39 cellular contexts compared by ENCODE assay signal in genomic region chr1:15280416-15280815, GRCh38. TPM values are rescaled to one million over a fixed set of nuclear protein-coding genes. Genes with fewer than 3 reads are reported as not detected.
"Had no signal": no experiment of that assay in that cellular context is flagged by ENCODE, and none has a peak within 500 bp of the region (broad histone marks: within the 10 kb centered on the region; RNA-seq: fewer than 3 reads in every experiment).

No MANE protein-coding gene starts in this region.

- ATAC-seq: activated CD4-positive, CD25-positive, alpha-beta regulatory T cell treated with anti-CD3 and anti-CD28 coated beads, Interleukin-2, amount 50 U/mL, for 24 hours; activated CD8-positive, alpha-beta T cell treated with anti-CD3 and anti-CD28 coated beads for 36 hours; activated naive CD8-positive, alpha-beta T cell treated with anti-CD3 and anti-CD28 coated beads, Interleukin-2, amount 50 U/mL, for 24 hours; foreskin keratinocyte; gastrocnemius medialis; T-helper 17 cell had no signal

- H3K36me3 Mint-ChIP-seq: activated naive CD4-positive, alpha-beta T cell treated with anti-CD3 and anti-CD28 coated beads, Interleukin-2, amount 50 U/mL, for 24 hours; activated naive CD8-positive, alpha-beta T cell treated with anti-CD3 and anti-CD28 coated beads for 36 hours; brain had no signal

- H3K4me1 Mint-ChIP-seq: activated B cell treated with CpG ODN at 0.5 μM for 24 hours; activated naive CD4-positive, alpha-beta T cell treated with anti-CD3 and anti-CD28 coated beads, Interleukin-2, amount 50 U/mL, for 24 hours; activated naive CD8-positive, alpha-beta T cell treated with anti-CD3 and anti-CD28 coated beads for 36 hours; activated naive CD8-positive, alpha-beta T cell treated with anti-CD3 and anti-CD28 coated beads, Interleukin-2, amount 50 U/mL, for 24 hours had no signal

- H3K4me3 ChIP-seq: adrenal gland, ascending aorta, breast epithelium, cardiac muscle cell, coronary artery, dorsolateral prefrontal cortex, esophagus muscularis mucosa, gastrocnemius medialis had no signal

- H3K4me3 Mint-ChIP-seq: activated B cell treated with CpG ODN at 0.5 μM for 24 hours; activated CD8-positive, alpha-beta T cell treated with anti-CD3 and anti-CD28 coated beads for 36 hours; activated naive CD4-positive, alpha-beta T cell treated with anti-CD3 and anti-CD28 coated beads for 36 hours; activated naive CD4-positive, alpha-beta T cell treated with anti-CD3 and anti-CD28 coated beads, Interleukin-2, amount 50 U/mL, for 24 hours; activated naive CD8-positive, alpha-beta T cell treated with anti-CD3 and anti-CD28 coated beads for 36 hours; activated naive CD8-positive, alpha-beta T cell treated with anti-CD3 and anti-CD28 coated beads, Interleukin-2, amount 50 U/mL, for 24 hours; activated T-helper 1 cell treated with anti-CD3 and anti-CD28 coated beads, Interleukin-12 subunit alpha, Interleukin-12 subunit beta, Interleukin-2, Interleukin-4 antibody, amounts not matched to agents 30 ng/mL and 10 ng/mL and 1 ng/mL, durations not matched to agents 14 hours and 24 hours and 36 hours; brain; dendritic cell treated with granulocyte-macrophage colony-stimulating factor and Interleukin-4, amounts not matched to agents 40 ng/mL and 50 ng/mL, for 4 days; T-helper 17 cell; T-helper 2 cell treated with Interferon-gamma antibody and Interleukin-4, amounts not matched to agents 5 μg/mL and 100 μg/mL, for 36 hours had no signal

- H3K27me3 ChIP-seq: adrenal gland, ascending aorta, breast epithelium, cardiac muscle cell, esophagus muscularis mucosa, foreskin keratinocyte, gastrocnemius medialis had no signal

- H3K36me3 ChIP-seq: adrenal gland, ascending aorta, breast epithelium, cardiac muscle cell, esophagus muscularis mucosa, gastrocnemius medialis, WERI-Rb-1 had no signal

- H3K27ac Mint-ChIP-seq: activated B cell treated with CpG ODN at 0.5 μM for 24 hours; activated CD8-positive, alpha-beta T cell treated with anti-CD3 and anti-CD28 coated beads for 36 hours; activated naive CD4-positive, alpha-beta T cell treated with anti-CD3 and anti-CD28 coated beads for 36 hours; activated naive CD4-positive, alpha-beta T cell treated with anti-CD3 and anti-CD28 coated beads, Interleukin-2, amount 50 U/mL, for 24 hours; activated naive CD8-positive, alpha-beta T cell treated with anti-CD3 and anti-CD28 coated beads for 36 hours; activated naive CD8-positive, alpha-beta T cell treated with anti-CD3 and anti-CD28 coated beads, Interleukin-2, amount 50 U/mL, for 24 hours; activated T-helper 1 cell treated with anti-CD3 and anti-CD28 coated beads, Interleukin-12 subunit alpha, Interleukin-12 subunit beta, Interleukin-2, Interleukin-4 antibody, amounts not matched to agents 30 ng/mL and 10 ng/mL and 1 ng/mL, durations not matched to agents 14 hours and 24 hours and 36 hours; activated T-helper 2 cell treated with anti-CD3 and anti-CD28 coated beads, Interferon-gamma antibody, Interleukin-2, Interleukin-4, amounts not matched to agents 10 μg/mL and 5 μg/mL and 100 μg/mL, durations not matched to agents 14 hours and 24 hours and 36 hours; brain; dendritic cell treated with granulocyte-macrophage colony-stimulating factor and Interleukin-4, amounts not matched to agents 40 ng/mL and 50 ng/mL, for 4 days; T-helper 17 cell; T-helper 2 cell treated with Interferon-gamma antibody and Interleukin-4, amounts not matched to agents 5 μg/mL and 100 μg/mL, for 36 hours had no signal

- H3K4me1 ChIP-seq: ascending aorta, breast epithelium, gastrocnemius medialis had no signal

- H3K9me3 ChIP-seq: adrenal gland, ascending aorta, breast epithelium, esophagus muscularis mucosa, gastrocnemius medialis had no signal

- H3K9me3 Mint-ChIP-seq: activated B cell treated with CpG ODN at 0.5 μM for 24 hours; activated CD8-positive, alpha-beta T cell treated with anti-CD3 and anti-CD28 coated beads for 36 hours; activated naive CD4-positive, alpha-beta T cell treated with anti-CD3 and anti-CD28 coated beads for 36 hours; activated naive CD4-positive, alpha-beta T cell treated with anti-CD3 and anti-CD28 coated beads, Interleukin-2, amount 50 U/mL, for 24 hours; activated naive CD8-positive, alpha-beta T cell treated with anti-CD3 and anti-CD28 coated beads for 36 hours; activated naive CD8-positive, alpha-beta T cell treated with anti-CD3 and anti-CD28 coated beads, Interleukin-2, amount 50 U/mL, for 24 hours; activated T-helper 1 cell treated with anti-CD3 and anti-CD28 coated beads, Interleukin-12 subunit alpha, Interleukin-12 subunit beta, Interleukin-2, Interleukin-4 antibody, amounts not matched to agents 30 ng/mL and 10 ng/mL and 1 ng/mL, durations not matched to agents 14 hours and 24 hours and 36 hours; activated T-helper 2 cell treated with anti-CD3 and anti-CD28 coated beads, Interferon-gamma antibody, Interleukin-2, Interleukin-4, amounts not matched to agents 10 μg/mL and 5 μg/mL and 100 μg/mL, durations not matched to agents 14 hours and 24 hours and 36 hours; T-helper 2 cell treated with Interferon-gamma antibody and Interleukin-4, amounts not matched to agents 5 μg/mL and 100 μg/mL, for 36 hours had no signal

- DNase-seq: activated B cell treated with CpG ODN at 0.5 μM for 24 hours; activated CD4-positive, alpha-beta T cell treated with anti-CD3 and anti-CD28 coated beads for 48 hours; activated CD4-positive, alpha-beta T cell treated with anti-CD3 and anti-CD28 coated beads, Interleukin-2, amount 50 U/mL, for 1 hour; activated CD4-positive, alpha-beta T cell treated with anti-CD3 and anti-CD28 coated beads, Interleukin-2, amount 50 U/mL, for 48 hours; activated CD8-positive, alpha-beta memory T cell treated with anti-CD3 and anti-CD28 coated beads for 24 hours; activated CD8-positive, alpha-beta memory T cell treated with anti-CD3 and anti-CD28 coated beads, Interleukin-2, amount 50 U/mL, for 4 hours; activated CD8-positive, alpha-beta T cell treated with anti-CD3 and anti-CD28 coated beads for 36 hours; activated effector memory CD4-positive, alpha-beta T cell treated with anti-CD3 and anti-CD28 coated beads, Interleukin-2, amount 50 U/mL, for 16 hours; activated naive CD4-positive, alpha-beta T cell treated with anti-CD3 and anti-CD28 coated beads for 36 hours; activated naive CD8-positive, alpha-beta T cell treated with anti-CD3 and anti-CD28 coated beads for 36 hours; activated naive CD8-positive, alpha-beta T cell treated with anti-CD3 and anti-CD28 coated beads, Interleukin-2, amount 50 U/mL, for 24 hours; activated T-cell treated with anti-CD3 and anti-CD28 coated beads, Interleukin-2, amount 50 U/mL, for 1 hour; activated T-cell treated with anti-CD3 and anti-CD28 coated beads, Interleukin-2, amount 50 U/mL, for 48 hours; amygdala; central memory CD4-positive, alpha-beta T cell; cerebellar nuclear complex; dorsolateral prefrontal cortex; effector memory CD4-positive, alpha-beta T cell; erythroblast; gastrocnemius medialis; glutamatergic neuron; T-helper 1 cell; T-helper 17 cell; T1000; WERI-Rb-1 had no signal

- H3K27ac ChIP-seq: adrenal gland, ascending aorta, breast epithelium, cardiac muscle cell, coronary artery, dorsolateral prefrontal cortex, esophagus muscularis mucosa, foreskin keratinocyte, gastrocnemius medialis, WERI-Rb-1 had no signal

RNA-seq across cellular contexts. Expression of gene FHAD1, which starts 33.4 kb away (rescaled TPM):
- total RNA-seq: activated B cell treated with CpG ODN at 0.5 μM for 24 hours; activated T-helper 1 cell treated with anti-CD3 and anti-CD28 coated beads, Interleukin-12 subunit alpha, Interleukin-12 subunit beta, Interleukin-2, Interleukin-4 antibody, amounts not matched to agents 30 ng/mL and 10 ng/mL and 1 ng/mL, durations not matched to agents 14 hours and 24 hours and 36 hours; activated T-helper 2 cell treated with anti-CD3 and anti-CD28 coated beads, Interferon-gamma antibody, Interleukin-2, Interleukin-4, amounts not matched to agents 10 μg/mL and 5 μg/mL and 100 μg/mL, durations not matched to agents 14 hours and 24 hours and 36 hours; ascending aorta; gastrocnemius medialis; T-helper 17 cell had no signal
